In the genomic region with DNA sequence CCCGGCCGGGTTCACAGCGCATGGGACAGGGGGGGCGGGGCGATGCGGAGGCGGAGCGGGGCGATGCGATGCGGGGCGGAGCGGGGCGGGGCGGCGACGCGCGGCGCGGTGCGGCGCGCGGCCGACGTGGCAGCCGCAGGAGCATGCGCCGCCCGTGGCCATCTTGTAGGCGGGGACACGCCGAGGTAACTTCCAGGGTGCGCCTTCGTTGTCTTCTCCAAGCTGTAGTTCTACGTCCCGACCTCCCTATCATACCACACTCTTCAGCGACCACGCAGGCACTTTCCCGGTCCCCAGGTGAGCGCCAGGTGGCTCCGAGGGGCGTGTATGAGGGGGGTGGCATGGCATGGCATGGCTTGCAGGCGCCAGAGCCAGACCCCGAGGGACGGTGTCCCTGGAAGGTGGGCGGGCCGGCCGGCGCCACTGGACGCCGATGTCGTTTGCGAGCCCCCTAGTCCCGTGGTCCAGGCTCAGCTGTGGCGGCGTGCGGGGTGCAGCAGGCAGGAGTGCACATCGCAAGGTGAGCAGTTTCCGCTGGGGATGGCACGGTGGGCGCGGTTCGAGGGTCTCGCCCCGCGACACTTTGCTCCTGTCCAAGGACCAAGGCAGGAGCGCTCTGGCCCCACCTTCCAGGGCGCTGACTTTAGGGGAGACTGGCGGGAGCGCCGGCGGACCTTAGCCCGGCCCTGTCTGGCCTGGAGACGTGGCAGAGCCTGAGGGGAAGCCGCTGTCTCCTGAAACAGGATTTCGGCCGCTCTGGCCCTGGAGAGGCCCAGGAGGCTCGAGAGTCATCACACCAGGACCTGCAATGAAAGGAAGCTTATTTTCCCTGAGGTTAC, we compare ENCODE assay signal across 8 cellular contexts. TPM values are rescaled to one million over a fixed set of nuclear protein-coding genes. Genes with fewer than 3 reads are reported as not detected.
DNase-seq lines count a peak whose midpoint lies in the region; ATAC-seq, FAIRE-seq and TF ChIP-seq lines count a peak whose summit lies in the region.

Gene PRRC1 (plus strand): TSS at position 161 of the 839 bp plus-strand sequence. CDS start 5,840 bp downstream, outside the sequence.

- H3K4me1 ChIP-seq in keratinocyte (ENCODE audit: control insufficient read depth, extremely low read depth, insufficient read depth, low read length) = peaks cover 10% of the 10 kb centered on the region

- TF ChIP-seq CTCF in keratinocyte (optimal IDR thresholded peaks at IDR 0.05 in 1 of 3, IDR thresholded peaks at IDR 0.05 in 1 of 3, conservative IDR thresholded peaks at IDR 0.05 in 1 of 3; ENCODE audit: extremely low read depth in 1 of 3, insufficient read depth in 2 of 3, low read length in 3 of 3) = no peak

- H3K27me3 ChIP-seq in keratinocyte (ENCODE audit: control insufficient read depth, extremely low read depth, insufficient read depth, low read length) = no peaks in the 10 kb centered on the region

- dilution Hi-C loops in keratinocyte (cut with MboI; ENCODE audit: extremely low pct_ligation_motif_present, low sequenced_read_pairs) = no loop called here

- H3K4me2 ChIP-seq in keratinocyte (ENCODE audit: control insufficient read depth, extremely low read depth, insufficient read depth, low read depth, low read length) = peak within 1 kb of the TSS; percentile 90

- no peaks in the 10 kb centered on the region for H3K9me1 ChIP-seq in keratinocyte (ENCODE audit: control insufficient read depth, extremely low read depth, insufficient read depth, low read length)

- peaks cover 51% of the 10 kb centered on the region for H3K79me2 ChIP-seq in keratinocyte (ENCODE audit: control insufficient read depth, insufficient read depth, low read length)

- H4K20me1 ChIP-seq in keratinocyte (ENCODE audit: control insufficient read depth, extremely low read depth, insufficient read depth, low read length) = no peaks in the 10 kb centered on the region

- FAIRE-seq in keratinocyte (lab: Jason Lieb, UNC) = no peak

- H3K9ac ChIP-seq in keratinocyte (ENCODE audit: control insufficient read depth, extremely low read depth, insufficient read depth, low read length) = peak within 1 kb of the TSS; percentile 97

- peak within 1 kb of the TSS; percentile 98 for H2AFZ ChIP-seq in keratinocyte (ENCODE audit: control insufficient read depth, low read length)

- peaks cover 3% of the 10 kb centered on the region for H3K9me3 ChIP-seq in keratinocyte (ENCODE audit: control insufficient read depth, low read depth, low read length)

- H3K4me3 ChIP-seq in keratinocyte (ENCODE audit: control insufficient read depth in 2 of 3, extremely low read depth in 1 of 3, insufficient read depth in 2 of 3, low read depth in 1 of 3, low read length in 3 of 3) = peak within 1 kb of the TSS; percentile 96 to 100 (median 97)

- in situ Hi-C loops in ACHN (cut with HindIII; ENCODE audit: low pct_ligation_motif_present, low pct_unique_long_range_greater_than_20kb, low sequenced_read_pairs) = no loop called here

- H3K36me3 ChIP-seq in keratinocyte (ENCODE audit: control insufficient read depth in 2 of 2, extremely low read depth in 1 of 2, insufficient read depth in 2 of 2, low read length in 2 of 2) = peaks cover 0 to 9% of the 10 kb centered on the region in 2 experiments

- DNase-seq in ACHN = peak; percentile 80
- DNase-seq in NCI-H2227 treated with DMSO at 0.1 percent for 48 hours (lab: John Stamatoyannopoulos, UW) = peak; percentile 77
- DNase-seq in activated CD4-positive, CD25-positive, alpha-beta regulatory T cell (lab: John Stamatoyannopoulos, UW) = peak; percentile 60 to 72 (median 64)
- peak; percentile 75 for DNase-seq in central memory CD4-positive, alpha-beta T cell
- peak; percentile 50 for DNase-seq in keratinocyte (ENCODE audit: low read depth, low spot score)
- peak; percentile 57 to 74 for DNase-seq in stimulated activated CD4-positive, alpha-beta T cell treated with anti-CD3 and anti-CD28 coated beads, Interleukin-15, amount 100 ng/mL, for 1 hour (ENCODE audit: low read depth in 1 of 2, low spot score in 1 of 2)

- H3K27ac ChIP-seq in keratinocyte (ENCODE audit: control insufficient read depth, insufficient read depth, low read length) = peak within 1 kb of the TSS; percentile 89

- ATAC-seq in GM18867 (IDR thresholded peaks at IDR 0.05; ENCODE audit: unreplicated experiment) (peak; percentile 91), HG03097 (IDR thresholded peaks at IDR 0.05; ENCODE audit: low FRiP score, unreplicated experiment) (peak; percentile 84)

RNA-seq across cellular contexts. Expression of gene PRRC1, which starts in this region (rescaled TPM):
- polyA plus RNA-seq in keratinocyte = 38.1 to 63.1 TPM (median 48.6 TPM) in 3 replicates
- 18.6 TPM for polyA plus RNA-seq in keratinocyte (2011; ENCODE audit: low read depth)
- 27.6 and 39.7 TPM in 2 replicates for polyA plus RNA-seq in keratinocyte (2011; cell fraction: cytosol; rRNA removed)
- 49.0 and 58.6 TPM in 2 replicates for polyA plus RNA-seq in keratinocyte (2011; cell fraction: nucleus; rRNA removed)
- 22.9 and 38.1 TPM in 2 replicates for polyA plus RNA-seq in keratinocyte (2012; ENCODE audit: low replicate concordance)
- polyA minus RNA-seq in keratinocyte = 64.6 to 107 TPM (median 96.3 TPM) in 3 replicates
- 33.0 TPM for polyA minus RNA-seq in keratinocyte (2011; cell fraction: cytosol; rRNA and poly(A)+ RNA removed)
- 38.9 and 74.4 TPM in 2 replicates for polyA minus RNA-seq in keratinocyte (2011; cell fraction: nucleus; rRNA and poly(A)+ RNA removed)

Comparison
In these comparisons a context has a peak if more than half of its experiments do, and no peak if none do; other contexts are left out.
1. Peak in every context shown above with its lines: DNase-seq, ATAC-seq, H3K4me3 ChIP-seq and H3K27ac ChIP-seq.